In the genomic region with DNA sequence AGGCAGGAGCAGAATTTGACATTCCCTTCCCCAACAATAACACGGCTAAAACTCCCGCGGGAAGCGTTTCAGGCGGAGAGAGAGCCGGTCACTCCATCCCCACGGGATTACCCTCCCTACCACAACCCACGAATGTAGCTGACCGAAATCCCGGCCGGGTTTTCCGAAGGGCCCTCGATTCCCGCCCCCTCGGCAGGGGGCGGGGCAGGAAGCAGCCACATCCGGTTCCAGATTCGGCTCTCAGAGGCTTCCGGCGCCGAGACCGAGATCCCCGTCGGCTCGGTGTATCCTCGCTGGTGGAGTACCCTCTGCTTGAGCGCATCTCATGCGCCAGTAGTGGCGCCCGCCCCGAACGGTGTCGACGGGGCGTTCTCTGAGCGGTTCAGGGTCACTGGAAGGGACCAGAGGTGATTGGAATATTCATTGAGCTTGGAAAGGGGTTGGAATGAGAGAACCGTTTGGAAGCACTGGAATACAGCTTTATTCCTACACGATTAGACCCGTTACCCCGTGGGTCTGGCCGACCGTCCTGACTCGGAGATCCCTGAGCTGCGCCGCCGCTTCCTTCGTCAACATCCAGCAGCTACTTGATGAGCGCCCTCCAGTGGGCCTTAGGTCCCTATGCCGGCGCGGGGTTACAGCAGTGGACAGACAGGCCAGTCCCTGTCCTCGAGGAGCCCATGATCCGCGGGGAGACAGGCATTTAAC, we compare ENCODE assay signal across 8 cellular contexts. TPM values are rescaled to one million over a fixed set of nuclear protein-coding genes. Genes with fewer than 3 reads are reported as not detected.
DNase-seq lines count a peak whose midpoint lies in the region; ATAC-seq and TF ChIP-seq lines count a peak whose summit lies in the region.

No MANE protein-coding gene starts in this region.

- H3K9me3 Mint-ChIP-seq in activated T-cell treated with anti-CD3 and anti-CD28 coated beads, Interleukin-2, amount 50 U/mL, for 4 hours, result no peaks in the 10 kb centered on the region

- H3K9me2 ChIP-seq in PC-9 (ENCODE audit: insufficient read depth), result no peaks in the 10 kb centered on the region

- H3K36me3 ChIP-seq in DND-41 (ENCODE audit: insufficient read depth, low read length) (peaks cover 41% of the 10 kb centered on the region), KMS-11 (ENCODE audit: insufficient read depth) (no peaks in the 10 kb centered on the region), PC-9 (ENCODE audit: low read depth) (no peaks in the 10 kb centered on the region), muscle layer of duodenum (ENCODE audit: control insufficient read depth in 1 of 2, insufficient read depth in 2 of 2, low read length in 2 of 2) (peaks cover 12 to 28% of the 10 kb centered on the region in 2 donors)

- H3K4me3 ChIP-seq in DND-41 (ENCODE audit: low read depth in 1 of 2, low read length in 2 of 2) (peak overlapping the region; percentile 76 to 90), KMS-11 (IDR thresholded peaks at IDR 0.05; ENCODE audit: insufficient read depth, low read depth, low read length) (no peak overlapping the region), PC-9 (peak overlapping the region; percentile 75), muscle layer of duodenum (ENCODE audit: low read depth in 1 of 2, low read length in 2 of 2) (peak overlapping the region; percentile 70 to 96)

- H3K9ac ChIP-seq in DND-41 (ENCODE audit: low read depth, low read length) (peak overlapping the region; percentile 93), KMS-11 (peak overlapping the region; percentile 50)

- intact Hi-C loops in PC-9 (cut with micrococcal nuclease; ENCODE audit: unreplicated experiment), result loop anchor here (1.0 to 5.0 kb wide), 5 partner anchors 13 to 113 kb away; partner anchors contain the start of genes B3GALT4, KIFC1, PHF1 and RXRB

- TSS peak; percentile 71 for BruUV-seq in PC-9 (replicated peaks; lab: Mats Ljungman, UMichigan)

- DNase-seq in DND-41 (peak; percentile 95), PC-9 (peak; percentile 72 to 87)
- peak; percentile 91 for DNase-seq in activated T-cell treated with anti-CD3 and anti-CD28 coated beads, Interleukin-2, amount 50 U/mL, for 4 hours
- peak; percentile 85 for DNase-seq in stimulated activated CD8-positive, alpha-beta memory T cell treated with anti-CD3 and anti-CD28 coated beads, Interleukin-7, amount 100 ng/mL, for 24 hours (ENCODE audit: low read depth)

- ATAC-seq in DND-41 (ENCODE audit: insufficient read depth, low read depth) (peak; percentile 88), GM21786 (IDR thresholded peaks at IDR 0.05; ENCODE audit: unreplicated experiment) (peak; percentile 67), esophagus mucosa (peak; percentile 65)
- peak; percentile 88 for ATAC-seq in activated T-cell treated with anti-CD3 and anti-CD28 coated beads, Interleukin-2, amount 50 U/mL, for 4 hours

- H3K27ac ChIP-seq in DND-41 (ENCODE audit: low read length), result peak overlapping the region; percentile 98
- H3K27ac ChIP-seq in KMS-11, result peak overlapping the region; percentile 78
- peak overlapping the region; percentile 88 for H3K27ac ChIP-seq in PC-9
- H3K27ac ChIP-seq in muscle layer of duodenum (ENCODE audit: low read length), result peak overlapping the region; percentile 98

- H3K4me2 ChIP-seq in DND-41 (ENCODE audit: insufficient read depth, low read length) (peak overlapping the region; percentile 96), KMS-11 (peak overlapping the region; percentile 93), PC-9 (peak overlapping the region; percentile 99)

- H3K79me2 ChIP-seq in DND-41 (ENCODE audit: insufficient read depth, low read length) (peaks cover 37% of the 10 kb centered on the region), KMS-11 (ENCODE audit: insufficient read depth, low read depth) (no peaks in the 10 kb centered on the region), PC-9 (ENCODE audit: low read depth) (peaks cover 54% of the 10 kb centered on the region)

- H3F3A ChIP-seq in PC-9 (ENCODE audit: insufficient read depth, low read depth), result peaks cover 37% of the 10 kb centered on the region

- H2AFZ ChIP-seq in DND-41 (ENCODE audit: low read depth, low read length) (peak overlapping the region; percentile 92), KMS-11 (ENCODE audit: low read depth) (peak overlapping the region; percentile 20; the same call in 1 of the 2 replicates), PC-9 (peak overlapping the region; percentile 71)

- H3K4me1 Mint-ChIP-seq in activated T-cell treated with anti-CD3 and anti-CD28 coated beads, Interleukin-2, amount 50 U/mL, for 4 hours (ENCODE audit: low read depth), result peaks cover 36% of the 10 kb centered on the region

- TF ChIP-seq CTCF in DND-41 (IDR thresholded peaks at IDR 0.05; ENCODE audit: borderline replicate concordance, extremely low read depth, low read length, poor library complexity, severe bottlenecking) (peak; percentile 81), KMS-11 (conservative IDR thresholded peaks at IDR 0.05; ENCODE audit: low read depth, low read length) (peak; percentile 70), PC-9 (conservative IDR thresholded peaks at IDR 0.05) (peak; percentile 78)

- CTCF ChIA-PET in PC-9 (lab: Charles Lee), result interaction anchor here (0.5 to 0.8 kb wide), 3 partner anchors 13 to 127 kb away, joined by 3 to 7 read pairs (median 7); no protein-coding TSS in a partner anchor

- H3K4me1 ChIP-seq in DND-41 (ENCODE audit: insufficient read depth, low read length) (peaks cover 43% of the 10 kb centered on the region), KMS-11 (ENCODE audit: low read depth, poor library complexity, severe bottlenecking) (peaks cover 13% of the 10 kb centered on the region), PC-9 (replicated peaks; ENCODE audit: insufficient read depth) (peaks cover 23% of the 10 kb centered on the region), muscle layer of duodenum (ENCODE audit: control insufficient read depth in 1 of 2, insufficient read depth in 2 of 2, low read length in 2 of 2) (peaks cover 0 to 18% of the 10 kb centered on the region in 2 donors)

- POLR2A ChIA-PET in PC-9 (lab: Charles Lee; ENCODE audit: unreplicated experiment), result interaction anchor here (0.6 to 1.6 kb wide), 10 partner anchors 10 to 633 kb away, joined by 3 to 25 read pairs (median 4); partner anchors contain the start of genes WDR46, ZBTB22 and ZBTB9

- H3K4me3 Mint-ChIP-seq in activated T-cell treated with anti-CD3 and anti-CD28 coated beads, Interleukin-2, amount 50 U/mL, for 4 hours, result peak overlapping the region; percentile 94

- H3K27me3 ChIP-seq in DND-41 (ENCODE audit: insufficient read depth, low read length, poor library complexity) (no peaks in the 10 kb centered on the region), KMS-11 (ENCODE audit: insufficient read depth, low read depth) (no peaks in the 10 kb centered on the region), PC-9 (ENCODE audit: insufficient read depth, low read depth) (no peaks in the 10 kb centered on the region), muscle layer of duodenum (ENCODE audit: low read depth, low read length) (no peaks in the 10 kb centered on the region)

- H3K36me3 Mint-ChIP-seq in activated T-cell treated with anti-CD3 and anti-CD28 coated beads, Interleukin-2, amount 50 U/mL, for 4 hours (ENCODE audit: insufficient read depth), result peaks cover 20% of the 10 kb centered on the region

- no peaks in the 10 kb centered on the region for H3K9me3 ChIP-seq in DND-41 (ENCODE audit: insufficient read depth, low read length, severe bottlenecking)
- no peaks in the 10 kb centered on the region for H3K9me3 ChIP-seq in PC-9 (ENCODE audit: insufficient read depth, low read depth)
- no peaks in the 10 kb centered on the region for H3K9me3 ChIP-seq in muscle layer of duodenum (ENCODE audit: control insufficient read depth in 1 of 2, low read length in 2 of 2)

- peaks cover 11% of the 10 kb centered on the region for H4K20me1 ChIP-seq in DND-41 (ENCODE audit: insufficient read depth, low read length)
- no peaks in the 10 kb centered on the region for H4K20me1 ChIP-seq in KMS-11 (ENCODE audit: insufficient read depth)
- H4K20me1 ChIP-seq in PC-9 (ENCODE audit: insufficient read depth), result no peaks in the 10 kb centered on the region

- H3K27me3 Mint-ChIP-seq in activated T-cell treated with anti-CD3 and anti-CD28 coated beads, Interleukin-2, amount 50 U/mL, for 4 hours (ENCODE audit: low read depth), result no peaks in the 10 kb centered on the region

RNA-seq across cellular contexts. Expression of gene RGL2, which starts 0.6 kb away (rescaled TPM):
- total RNA-seq in PC-9 (2021), result 99.3 and 102 TPM in 2 replicates
- total RNA-seq in activated T-cell treated with anti-CD3 and anti-CD28 coated beads, Interleukin-2, amount 50 U/mL, for 4 hours, result 10 to 100 TPM; 11.6 to 15.8 (median 15.4) TPM
- 55.8 TPM for total RNA-seq in esophagus mucosa

RNA-seq across cellular contexts. Expression of gene PFDN6, which starts 10.0 kb away (rescaled TPM):
- total RNA-seq in PC-9 (2021), result 51.5 and 57.2 TPM in 2 replicates
- 100 to 1,000 TPM; 153 to 157 (median 153) TPM for total RNA-seq in activated T-cell treated with anti-CD3 and anti-CD28 coated beads, Interleukin-2, amount 50 U/mL, for 4 hours
- 39.9 TPM for total RNA-seq in esophagus mucosa

RNA-seq across cellular contexts. Expression of gene WDR46, which starts 10.4 kb away (rescaled TPM):
- total RNA-seq in PC-9 (2021) (52.4 and 59.6 TPM in 2 replicates), esophagus mucosa (31.5 TPM)
- total RNA-seq in activated T-cell treated with anti-CD3 and anti-CD28 coated beads, Interleukin-2, amount 50 U/mL, for 4 hours, result 100 to 1,000 TPM; 188 to 198 (median 197) TPM

RNA-seq across cellular contexts. Expression of gene TAPBP, which starts 14.5 kb away (rescaled TPM):
- total RNA-seq in PC-9 (2021) (156 and 194 TPM in 2 replicates), esophagus mucosa (63.5 TPM)
- total RNA-seq in activated T-cell treated with anti-CD3 and anti-CD28 coated beads, Interleukin-2, amount 50 U/mL, for 4 hours, result 100 to 1,000 TPM; 265 to 315 (median 301) TPM

RNA-seq across cellular contexts. Expression of gene ZBTB22, which starts 18.2 kb away (rescaled TPM):
- total RNA-seq in PC-9 (2021) (16.5 and 20.8 TPM in 2 replicates), esophagus mucosa (10.6 TPM)
- 1 to 10 TPM; 6.1 to 9.4 (median 8.9) TPM for total RNA-seq in activated T-cell treated with anti-CD3 and anti-CD28 coated beads, Interleukin-2, amount 50 U/mL, for 4 hours

Comparison
In these comparisons a context has a peak if more than half of its experiments do, and no peak if none do; other contexts are left out.
1. H2AFZ ChIP-seq: peak in every context shown above with its lines; median percentile 92 in DND-41; 71 in PC-9; 20 in KMS-11.